13 cellular contexts compared by ENCODE assay signal in the genomic region with DNA sequence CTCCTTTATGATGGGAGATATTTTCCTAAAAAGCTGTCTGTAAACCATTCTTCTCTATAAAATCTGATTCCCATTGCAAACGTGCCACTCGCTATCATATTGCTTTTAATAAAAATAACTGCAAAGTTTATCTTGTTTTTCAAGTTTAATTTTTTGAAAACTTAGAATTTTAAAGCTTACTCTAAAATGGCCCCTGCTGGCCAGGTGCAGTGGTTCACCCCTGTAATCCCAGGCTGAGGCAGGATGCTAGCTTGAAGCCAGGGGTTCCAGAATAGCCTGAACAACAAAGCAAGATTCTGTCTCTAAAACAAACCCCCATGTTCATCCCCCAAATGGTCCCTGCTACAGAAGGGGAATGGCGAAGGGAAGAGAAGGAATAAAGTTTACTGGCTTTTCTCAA.
"Had no signal": no experiment of that assay in that cellular context is flagged by ENCODE, and none has a peak within 500 bp of the region (broad histone marks: within the 10 kb centered on the region; RNA-seq: fewer than 3 reads in every experiment).

No MANE protein-coding gene starts in this region.

- H3K36me3 ChIP-seq: thoracic aorta had no signal

- H3K4me1 Mint-ChIP-seq: activated naive CD4-positive, alpha-beta T cell treated with anti-CD3 and anti-CD28 coated beads, Interleukin-2, amount 50 U/mL, for 24 hours; stimulated activated naive CD8-positive, alpha-beta T cell treated with anti-CD3 and anti-CD28 coated beads, Interleukin-15, amount 100 ng/mL, for 72 hours had no signal

- H3K36me3 Mint-ChIP-seq: activated naive CD4-positive, alpha-beta T cell treated with anti-CD3 and anti-CD28 coated beads, Interleukin-2, amount 50 U/mL, for 24 hours; natural killer cell had no signal

- H3K9me3 Mint-ChIP-seq: activated naive CD4-positive, alpha-beta T cell treated with anti-CD3 and anti-CD28 coated beads, Interleukin-2, amount 50 U/mL, for 24 hours; effector memory CD8-positive, alpha-beta T cell; natural killer cell; stimulated activated naive CD8-positive, alpha-beta T cell treated with anti-CD3 and anti-CD28 coated beads, Interleukin-15, amount 100 ng/mL, for 72 hours had no signal

- H3K4me3 Mint-ChIP-seq: activated naive CD4-positive, alpha-beta T cell treated with anti-CD3 and anti-CD28 coated beads, Interleukin-2, amount 50 U/mL, for 24 hours; effector memory CD8-positive, alpha-beta T cell; natural killer cell; stimulated activated naive CD8-positive, alpha-beta T cell treated with anti-CD3 and anti-CD28 coated beads, Interleukin-15, amount 100 ng/mL, for 72 hours had no signal

- ATAC-seq: effector memory CD8-positive, alpha-beta T cell; mucosa of descending colon; natural killer cell; stimulated activated naive CD8-positive, alpha-beta T cell treated with anti-CD3 and anti-CD28 coated beads, Interleukin-15, amount 100 ng/mL, for 72 hours had no signal

- H3K27ac Mint-ChIP-seq: activated naive CD4-positive, alpha-beta T cell treated with anti-CD3 and anti-CD28 coated beads, Interleukin-2, amount 50 U/mL, for 24 hours; effector memory CD8-positive, alpha-beta T cell; stimulated activated naive CD8-positive, alpha-beta T cell treated with anti-CD3 and anti-CD28 coated beads, Interleukin-15, amount 100 ng/mL, for 72 hours had no signal

- H3K27ac ChIP-seq: skin epidermis, thoracic aorta had no signal

- DNase-seq: activated CD4-positive, alpha-beta T cell treated with anti-CD3 and anti-CD28 coated beads, Interleukin-2, amount 50 U/mL, for 1 hour; activated CD4-positive, CD25-positive, alpha-beta regulatory T cell; central memory CD4-positive, alpha-beta T cell; effector memory CD8-positive, alpha-beta T cell; foreskin fibroblast; mucosa of descending colon; natural killer cell; stimulated activated CD4-positive, alpha-beta T cell treated with anti-CD3 and anti-CD28 coated beads, Interleukin-4, amount 100 ng/mL, for 4 hours; stimulated activated naive CD8-positive, alpha-beta T cell treated with anti-CD3 and anti-CD28 coated beads, Interleukin-15, amount 100 ng/mL, for 72 hours; T-helper 2 cell had no signal

- H3K9me3 ChIP-seq: mucosa of descending colon, thoracic aorta had no signal

- H3K4me3 ChIP-seq: mucosa of descending colon, skin epidermis, thoracic aorta had no signal
